In genomic region chr5:14581333-14581890, GRCh38 we compare ENCODE assay signal across 8 cellular contexts. TPM values are rescaled to one million over a fixed set of nuclear protein-coding genes. Genes with fewer than 3 reads are reported as not detected.
DNase-seq lines count a peak whose midpoint lies in the region; ATAC-seq and TF ChIP-seq lines count a peak whose summit lies in the region.

Gene OTULINL (plus strand): TSS chr5:14581792. CDS start chr5:14581895, 103 bp downstream.

- DNase-seq in GM12865 (ENCODE audit: low read depth) = peak; percentile 86
- DNase-seq in NCI-H1105 treated with DMSO at 0.1 percent for 48 hours (lab: John Stamatoyannopoulos, UW) = peak; percentile 83
- peak; percentile 73 to 83 (median 81) for DNase-seq in T-helper 1 cell
- DNase-seq in activated naive CD8-positive, alpha-beta T cell treated with anti-CD3 and anti-CD28 coated beads, Interleukin-2, amount 50 U/mL, for 24 hours = peak; percentile 91
- DNase-seq in left ventricle myocardium inferior = peak; percentile 90
- peak; percentile 90 to 91 for DNase-seq in psoas muscle
- DNase-seq in ureter (ENCODE audit: low spot score) = peak; percentile 88

- no peaks in the 10 kb centered on the region for H3K36me3 Mint-ChIP-seq in activated naive CD8-positive, alpha-beta T cell treated with anti-CD3 and anti-CD28 coated beads, Interleukin-2, amount 50 U/mL, for 24 hours (ENCODE audit: low read depth)

- H3K27me3 Mint-ChIP-seq in activated naive CD8-positive, alpha-beta T cell treated with anti-CD3 and anti-CD28 coated beads, Interleukin-2, amount 50 U/mL, for 24 hours = peaks cover 7% of the 10 kb centered on the region

- peak; percentile 100 for ATAC-seq in HG02642 (IDR thresholded peaks at IDR 0.05; ENCODE audit: poor library complexity, unreplicated experiment)
- ATAC-seq in activated naive CD8-positive, alpha-beta T cell treated with anti-CD3 and anti-CD28 coated beads, Interleukin-2, amount 50 U/mL, for 24 hours = peak; percentile 94
- ATAC-seq in psoas muscle = peak; percentile 87 to 97 (median 94)

- H3K4me1 ChIP-seq in left ventricle myocardium inferior (peaks cover 20% of the 10 kb centered on the region), psoas muscle (no peaks in the 10 kb centered on the region)

- H3K27me3 ChIP-seq in left ventricle myocardium inferior (ENCODE audit: low read depth) = peaks cover 56% of the 10 kb centered on the region
- H3K27me3 ChIP-seq in psoas muscle (ENCODE audit: insufficient read depth in 3 of 3, low read length in 2 of 3) = peaks cover 0 to 48% (median 6%) of the 10 kb centered on the region in 3 donors

- H3K9me3 Mint-ChIP-seq in activated naive CD8-positive, alpha-beta T cell treated with anti-CD3 and anti-CD28 coated beads, Interleukin-2, amount 50 U/mL, for 24 hours = no peaks in the 10 kb centered on the region

- intact Hi-C loops in left ventricle myocardium inferior (cut with micrococcal nuclease) (no loop called here), psoas muscle (cut with DNase I) (no loop called here)

- no peaks in the 10 kb centered on the region for H3K9me3 ChIP-seq in left ventricle myocardium inferior (replicated peaks)
- H3K9me3 ChIP-seq in psoas muscle = no peaks in the 10 kb centered on the region

- peak within 1 kb of the TSS; percentile 77 for H3K4me3 Mint-ChIP-seq in activated naive CD8-positive, alpha-beta T cell treated with anti-CD3 and anti-CD28 coated beads, Interleukin-2, amount 50 U/mL, for 24 hours

- H3K27ac ChIP-seq in left ventricle myocardium inferior (replicated peaks) = peak within 1 kb of the TSS; percentile 48
- no peak within 1 kb of the TSS for H3K27ac ChIP-seq in psoas muscle

- H3K4me3 ChIP-seq in GM12865 (ENCODE audit: low read depth, low read length) (peak within 1 kb of the TSS; percentile 76), left ventricle myocardium inferior (peak within 1 kb of the TSS; percentile 81), psoas muscle (peak within 1 kb of the TSS; percentile 75)

- TF ChIP-seq CTCF in GM12865 (IDR thresholded peaks at IDR 0.05; ENCODE audit: insufficient read depth, low read depth, low read length, missing control alignments) (no peak), left ventricle myocardium inferior (IDR thresholded peaks at IDR 0.05; ENCODE audit: borderline replicate concordance) (no peak), psoas muscle (IDR thresholded peaks at IDR 0.05) (no peak)

- WGBS in psoas muscle, 3 donors = 1 to 2% (median 2%) methylated on average over 50 to 57 of the region's 57 CpGs

- H3K36me3 ChIP-seq in left ventricle myocardium inferior = no peaks in the 10 kb centered on the region
- H3K36me3 ChIP-seq in psoas muscle (ENCODE audit: insufficient read depth in 1 of 2, low read depth in 1 of 2) = no peaks in the 10 kb centered on the region

- H3K4me1 Mint-ChIP-seq in activated naive CD8-positive, alpha-beta T cell treated with anti-CD3 and anti-CD28 coated beads, Interleukin-2, amount 50 U/mL, for 24 hours = peaks cover 37% of the 10 kb centered on the region

- peak within 1 kb of the TSS; percentile 55 for H3K27ac Mint-ChIP-seq in activated naive CD8-positive, alpha-beta T cell treated with anti-CD3 and anti-CD28 coated beads, Interleukin-2, amount 50 U/mL, for 24 hours

RNA-seq across cellular contexts. Expression of gene OTULINL, which starts in this region (rescaled TPM):
- total RNA-seq in left ventricle myocardium inferior (3.8 TPM), psoas muscle (1 to 10 TPM in 3 of 4 donors, under 1 TPM in 1; 0.88 to 3.2 (median 2.5) TPM), ureter (18.9 TPM)
- under 1 TPM; 0.15 to 0.52 (median 0.29) TPM for polyA plus RNA-seq in psoas muscle
